Comparison of ENCODE assay signal across 29 cellular contexts in the genomic region with DNA sequence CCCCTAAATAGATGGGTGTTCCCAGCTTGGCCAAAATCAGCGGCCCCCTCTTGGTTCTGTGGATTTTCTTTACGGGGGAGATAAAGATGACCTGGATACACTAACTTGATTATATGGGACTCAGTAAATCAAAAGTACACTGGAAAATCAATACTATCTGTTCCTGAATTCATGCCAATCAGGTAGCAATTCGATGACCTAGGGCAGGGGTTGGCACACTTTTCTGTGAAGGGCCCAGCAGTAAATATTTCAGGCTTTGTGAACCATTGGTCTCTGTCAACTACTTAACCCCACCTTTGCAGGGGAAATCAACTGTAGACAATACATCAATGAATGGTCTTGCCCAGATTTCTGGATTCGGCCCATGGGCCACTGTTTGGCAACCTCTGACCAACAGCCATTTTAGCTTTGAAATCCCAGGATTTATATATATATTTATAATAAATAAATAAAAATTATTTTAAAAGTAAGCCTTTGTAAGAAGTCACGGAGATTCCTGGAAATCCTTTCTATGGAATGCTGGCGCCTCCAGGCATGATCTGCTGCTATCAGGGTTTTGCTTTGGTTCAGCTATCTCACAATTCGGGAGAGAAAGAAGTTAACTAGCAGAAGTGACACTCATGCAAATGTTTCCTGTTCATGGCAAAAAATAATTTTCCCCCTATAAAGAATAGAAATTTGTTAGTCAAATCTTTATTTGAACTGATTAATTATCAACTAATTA. TPM values are rescaled to one million over a fixed set of nuclear protein-coding genes. Genes with fewer than 3 reads are reported as not detected.
DNase-seq lines count a peak whose midpoint lies in the region; ATAC-seq, FAIRE-seq and TF ChIP-seq lines count a peak whose summit lies in the region.
"Had no signal": no experiment of that assay in that cellular context is flagged by ENCODE, and none has a peak within 500 bp of the region (broad histone marks: within the 10 kb centered on the region; RNA-seq: fewer than 3 reads in every experiment).

No MANE protein-coding gene starts in this region.

- TF ChIP-seq EP300 in HepG2 (IDR thresholded peaks at IDR 0.05; ENCODE audit: low read depth in 2 of 2, low read length in 2 of 2) (no peak), HepG2 (CRISPR knock-in tag; IDR thresholded peaks at IDR 0.05; ENCODE audit: borderline replicate concordance) (no peak)

- no peak overlapping the region for H3K4me3 ChIP-seq in liver (ENCODE audit: low read depth in 1 of 3, low read length in 3 of 3)
- no peak overlapping the region for H3K4me3 ChIP-seq in HepG2 (replicated peaks in 1 of 3; ENCODE audit: insufficient read depth in 1 of 3, low read depth in 2 of 3, low read length in 3 of 3)
- H3K4me3 ChIP-seq in right lobe of liver: no peak overlapping the region
- H3K4me3 ChIP-seq in trophoblast cell (ENCODE audit: low read depth, low read length): no peak overlapping the region
- H3K4me3 ChIP-seq: A549; BLaER1 treated with 17β-estradiol and CSF1 and Interleukin-3, amounts not matched to agents 10 nM and 100 nM; GM12878; GM23338 had no signal

- ATAC-seq in HepG2 (no peak), right lobe of liver (peak; percentile 78 to 88 (median 84)), GM19463 (IDR thresholded peaks at IDR 0.05; ENCODE audit: unreplicated experiment) (no peak)
- ATAC-seq: A549, GM12878, GM23338, HCT116 had no signal

- no peak overlapping the region for H4K91ac ChIP-seq in trophoblast cell (ENCODE audit: low read depth, low read length)

- CTCF ChIA-PET in HepG2 (lab: Yijun Ruan, JAX; ENCODE audit: low intra/inter-chr PET ratio, low total read pairs) (no interaction called here), RWPE1 (lab: Yijun Ruan, JAX) (interaction anchor here (0.6 kb wide), 1 partner anchor 32 kb away, joined by 4 read pairs; no protein-coding TSS in a partner anchor)

- H3K36me3 ChIP-seq in liver (ENCODE audit: control insufficient read depth in 4 of 4, insufficient read depth in 3 of 4, low read depth in 1 of 4, low read length in 3 of 4) (peaks cover 0 to 10% (median 1%) of the 10 kb centered on the region in 4 donors), HepG2 (replicated peaks in 1 of 2; ENCODE audit: control insufficient read depth in 1 of 2, insufficient read depth in 2 of 2, low read length in 2 of 2) (no peaks in the 10 kb centered on the region), right lobe of liver (peaks cover 0 to 5% (median 0%) of the 10 kb centered on the region in 4 donors), trophoblast cell (ENCODE audit: control insufficient read depth in 1 of 2, insufficient read depth in 2 of 2, low read length in 2 of 2) (no peaks in the 10 kb centered on the region)
- H3K36me3 ChIP-seq: BE2C; BLaER1 treated with 17β-estradiol and CSF1 and Interleukin-3, amounts not matched to agents 10 nM and 100 nM had no signal

- DNase-seq in HepG2 (ENCODE audit: low spot score) (no peak), NCI-H1048 (lab: John Stamatoyannopoulos, UW) (peak; percentile 30), right lobe of liver (no peak), trophoblast cell (peak; percentile 59 to 77), NCI-H1417 treated with DMSO at 0.1 percent for 48 hours (lab: John Stamatoyannopoulos, UW) (no peak), RWPE1 (ENCODE audit: low spot score) (no peak)
- DNase-seq: 8988T; ACHN; AML-193; BE2C; Calu3; CD4-positive, alpha-beta T cell; CD8-positive, alpha-beta memory T cell; COR-L47; DMS53; DMS79 treated with DMSO at 0.1 percent for 48 hours; GDM1; H9 had no signal

- no peak overlapping the region for H2BK5ac ChIP-seq in trophoblast cell (ENCODE audit: low read depth, low read length, poor library complexity)

- H4K20me1 ChIP-seq in HepG2 (ENCODE audit: insufficient read depth, low read length): no peaks in the 10 kb centered on the region
- H4K20me1 ChIP-seq: BLaER1 treated with 17β-estradiol and CSF1 and Interleukin-3, amounts not matched to agents 10 nM and 100 nM had no signal

- in situ Hi-C loops in HepG2 (cut with HindIII; ENCODE audit: extremely low pct_ligation_motif_present, low pct_unique_long_range_greater_than_20kb): no loop called here

- no peak overlapping the region for H3K14ac ChIP-seq in trophoblast cell (ENCODE audit: low read length)

- no peak overlapping the region for H3K4me2 ChIP-seq in HepG2 (ENCODE audit: low read depth, low read length)
- H3K4me2 ChIP-seq in trophoblast cell (ENCODE audit: low read length): no peak overlapping the region
- H3K4me2 ChIP-seq: A549; BLaER1 treated with 17β-estradiol and CSF1 and Interleukin-3, amounts not matched to agents 10 nM and 100 nM; GM23338 had no signal

- WGBS in liver: 62% methylated on average over 7 of the region's 7 CpGs
- 67% methylated on average over 7 of the region's 7 CpGs for WGBS in HepG2 (ENCODE audit: low lambda C conversion rate)
- 41% methylated on average over 7 of the region's 7 CpGs for WGBS in right lobe of liver (ENCODE audit: insufficient coverage, low coverage, low lambda C conversion rate, missing lambda C conversion rate)
- no CpG with 5 or more reads among the region's 7 CpGs for WGBS in trophoblast cell (ENCODE audit: extremely low coverage, insufficient coverage, insufficient read length)

- TF ChIP-seq CTCF in liver (IDR thresholded peaks at IDR 0.05; ENCODE audit: low read depth, low read length, missing input control) (no peak), HepG2 (CRISPR knock-in tag; IDR thresholded peaks at IDR 0.05) (no peak), right lobe of liver (IDR thresholded peaks at IDR 0.05) (no peak), RWPE1 (conservative IDR thresholded peaks at IDR 0.05; ENCODE audit: low read depth) (no peak)

- peak; percentile 25 to 52 for TF ChIP-seq RAD21 in liver (IDR thresholded peaks at IDR 0.05)
- TF ChIP-seq RAD21 in HepG2 (CRISPR knock-in tag; IDR thresholded peaks at IDR 0.05): no peak

- H3K27me3 ChIP-seq in liver (ENCODE audit: control insufficient read depth in 4 of 4, insufficient read depth in 4 of 4, low read length in 3 of 4) (no peaks in the 10 kb centered on the region), HepG2 (ENCODE audit: control insufficient read depth in 1 of 2, insufficient read depth in 2 of 2, low read length in 2 of 2) (no peaks in the 10 kb centered on the region), right lobe of liver (no peaks in the 10 kb centered on the region), trophoblast cell (ENCODE audit: insufficient read depth, low read length) (no peaks in the 10 kb centered on the region)
- H3K27me3 ChIP-seq: BE2C; BLaER1 treated with 17β-estradiol and CSF1 and Interleukin-3, amounts not matched to agents 10 nM and 100 nM had no signal

- H3K9ac ChIP-seq in liver (ENCODE audit: low read depth in 1 of 2, low read length in 2 of 2): no peak overlapping the region
- H3K9ac ChIP-seq in HepG2 (ENCODE audit: insufficient read depth, low read depth, low read length): no peak overlapping the region
- H3K9ac ChIP-seq in trophoblast cell (ENCODE audit: low read length): no peak overlapping the region
- H3K9ac ChIP-seq: BLaER1 treated with 17β-estradiol and CSF1 and Interleukin-3, amounts not matched to agents 10 nM and 100 nM had no signal

- H3K79me2 ChIP-seq in HepG2 (ENCODE audit: insufficient read depth, low read length) (no peaks in the 10 kb centered on the region), trophoblast cell (ENCODE audit: control insufficient read depth, insufficient read depth, low read length, poor library complexity) (no peaks in the 10 kb centered on the region)

- H3K27ac ChIP-seq in liver (ENCODE audit: low read depth in 1 of 2, low read length in 2 of 2): no peak overlapping the region
- H3K27ac ChIP-seq in HepG2 (ENCODE audit: extremely low read length, insufficient read depth, low read length): no peak overlapping the region
- no peak overlapping the region for H3K27ac ChIP-seq in right lobe of liver
- H3K27ac ChIP-seq in trophoblast cell (ENCODE audit: low read depth, low read length): no peak overlapping the region
- no peak overlapping the region for H3K27ac ChIP-seq in RWPE1
- H3K27ac ChIP-seq: A549; BLaER1 treated with 17β-estradiol and CSF1 and Interleukin-3, amounts not matched to agents 10 nM and 100 nM had no signal

- POLR2A ChIA-PET in HepG2 (lab: Yijun Ruan, JAX): no interaction called here
- POLR2A ChIA-PET in RWPE1 (lab: Yijun Ruan, JAX; ENCODE audit: low non-redundant PET): no interaction called here

- H2BK12ac ChIP-seq in trophoblast cell (ENCODE audit: low read length): no peak overlapping the region

- H4K8ac ChIP-seq in trophoblast cell (ENCODE audit: low read depth, low read length): no peak overlapping the region

- no TSS peak for BruUV-seq in HepG2 (replicated peaks; lab: Mats Ljungman, UMichigan)

- no peaks in the 10 kb centered on the region for H3K79me1 ChIP-seq in trophoblast cell (ENCODE audit: low read length)

- intact Hi-C loops in HepG2 (cut with micrococcal nuclease; ENCODE audit: unreplicated experiment): no loop called here
- intact Hi-C loops in right lobe of liver (cut with DNase I): no loop called here

- FAIRE-seq in HepG2 (lab: Jason Lieb, UNC): no peak
- FAIRE-seq: A549, GM12878, GM19239 had no signal

- no peak overlapping the region for H4K12ac ChIP-seq in trophoblast cell (ENCODE audit: low read depth, low read length)

- peaks cover 4 to 23% (median 10%) of the 10 kb centered on the region in 4 donors for H3K4me1 ChIP-seq in liver (ENCODE audit: control insufficient read depth in 4 of 4, insufficient read depth in 4 of 4, low read length in 3 of 4)
- H3K4me1 ChIP-seq in HepG2 (ENCODE audit: insufficient read depth, low read length): no peaks in the 10 kb centered on the region
- peaks cover 0 to 24% (median 11%) of the 10 kb centered on the region in 4 donors for H3K4me1 ChIP-seq in right lobe of liver
- H3K4me1 ChIP-seq in trophoblast cell (ENCODE audit: control insufficient read depth in 1 of 2, insufficient read depth in 2 of 2, low read length in 2 of 2): peaks cover 4 to 5% of the 10 kb centered on the region in 2 experiments
- H3K4me1 ChIP-seq: BE2C had no signal

- H2BK120ac ChIP-seq in trophoblast cell (ENCODE audit: insufficient read depth, low read length, poor library complexity): no peak overlapping the region

- no peak overlapping the region for H3K18ac ChIP-seq in trophoblast cell (ENCODE audit: low read length)

- H3K9me3 ChIP-seq in liver (ENCODE audit: control insufficient read depth in 4 of 4, low read length in 3 of 4) (no peaks in the 10 kb centered on the region), HepG2 (ENCODE audit: low read length) (no peaks in the 10 kb centered on the region), right lobe of liver (no peaks in the 10 kb centered on the region), trophoblast cell (ENCODE audit: insufficient read depth, low read depth, low read length) (no peaks in the 10 kb centered on the region)
- H3K9me3 ChIP-seq: A549; BE2C; BLaER1 treated with 17β-estradiol and CSF1 and Interleukin-3, amounts not matched to agents 10 nM and 100 nM had no signal

- H3K4ac ChIP-seq in trophoblast cell (ENCODE audit: low read depth, low read length): no peak overlapping the region

- no peak for TF ChIP-seq POLR2A in HepG2 (IDR thresholded peaks at IDR 0.05; ENCODE audit: insufficient read depth in 1 of 2, low read depth in 2 of 2, low read length in 2 of 2)
- no peak for TF ChIP-seq POLR2A in right lobe of liver (IDR thresholded peaks at IDR 0.05)

- H3K23ac ChIP-seq in trophoblast cell (ENCODE audit: low read length): no peak overlapping the region

- no peak overlapping the region for H2AK5ac ChIP-seq in trophoblast cell (ENCODE audit: low read length)

- H2AFZ ChIP-seq in HepG2 (ENCODE audit: low read length) (no peak overlapping the region), trophoblast cell (ENCODE audit: insufficient read depth, low read length, poor library complexity) (no peak overlapping the region)
- H2AFZ ChIP-seq: GM23338 had no signal

RNA-seq across cellular contexts. Expression of gene SLC15A1, which starts 32.8 kb away (rescaled TPM):
- 10 to 100 TPM in 1 of 2 donors, 1 to 10 TPM in 1; 8.4 to 19.7 TPM for total RNA-seq in liver
- 10 to 100 TPM in 1 of 2 donors, 1 to 10 TPM in 1; 5.8 to 14.8 TPM for polyA plus RNA-seq in liver
- 0.20 TPM in 2 replicates for total RNA-seq in HepG2 (2016; rRNA removed; fragmentation: Illumina TruSeq; extraction: Trizol)
- not detected in 2 replicates for total RNA-seq in HepG2 (2016; cell fraction: cytosol; rRNA removed; fragmentation: Illumina TruSeq; extraction: Trizol; ENCODE audit: low read depth)
- 0.11 and 0.19 TPM in 2 replicates for total RNA-seq in HepG2 (2016; cell fraction: insoluble cytoplasmic fraction; rRNA removed; fragmentation: Illumina TruSeq; extraction: Trizol)
- 0.15 and 0.17 TPM in 2 replicates for total RNA-seq in HepG2 (2016; cell fraction: membrane; rRNA removed; fragmentation: Illumina TruSeq; extraction: Trizol)
- 0.19 and 0.31 TPM in 2 replicates for total RNA-seq in HepG2 (2016; cell fraction: nucleus; rRNA removed; fragmentation: Illumina TruSeq; extraction: Trizol)
- 0.17 and 0.20 TPM in 2 replicates for polyA plus RNA-seq in HepG2 (2011; rRNA removed)
- polyA plus RNA-seq in HepG2 (2011; cell fraction: cytosol; rRNA removed): 0.15 and 0.17 TPM in 2 replicates
- polyA plus RNA-seq in HepG2 (2011; cell fraction: nucleus; rRNA removed): 0.27 and 0.61 TPM in 2 replicates
- 0.47 and 0.95 TPM in 2 replicates for polyA plus RNA-seq in HepG2 (2012)
- 0.03 TPM in 1 of 2 replicates, not detected in the other for polyA plus RNA-seq in HepG2 (2016; cell fraction: cytosol; fragmentation: Illumina TruSeq; extraction: Trizol; ENCODE audit: low read depth)
- 0.08 and 0.12 TPM in 2 replicates for polyA plus RNA-seq in HepG2 (2016; cell fraction: insoluble cytoplasmic fraction; fragmentation: Illumina TruSeq; extraction: Trizol; ENCODE audit: low read depth)
- 0.07 TPM in 2 replicates for polyA plus RNA-seq in HepG2 (2016; cell fraction: membrane; fragmentation: Illumina TruSeq; extraction: Trizol; ENCODE audit: low read depth)
- polyA plus RNA-seq in HepG2 (2016; cell fraction: nucleus; fragmentation: Illumina TruSeq; extraction: Trizol; ENCODE audit: insufficient read depth, low read depth): 0.33 and 0.34 TPM in 2 replicates
- 0.50 TPM in 1 of 2 replicates, not detected in the other for polyA minus RNA-seq in HepG2 (2011; rRNA and poly(A)+ RNA removed; ENCODE audit: low replicate concordance)
- not detected in 2 replicates for polyA minus RNA-seq in HepG2 (2011; cell fraction: cytosol; rRNA and poly(A)+ RNA removed)
- polyA minus RNA-seq in HepG2 (2011; cell fraction: nucleus; rRNA and poly(A)+ RNA removed): 0.52 and 0.99 TPM in 2 replicates
- total RNA-seq in right lobe of liver: 10 to 100 TPM; 13.5 to 26.8 (median 17.3) TPM
- 2.2 and 2.3 TPM in 2 replicates for polyA plus RNA-seq in trophoblast cell (2013)
- total RNA-seq: CD4-positive, alpha-beta T cell; CD8-positive, alpha-beta memory T cell; Daoy; GM12878; H4 had no signal
- polyA plus RNA-seq: CD14-positive monocyte; CD8-positive, alpha-beta memory T cell; GM12878 had no signal

Comparison
In these comparisons a context has a peak if more than half of its experiments do, and no peak if none do; other contexts are left out.
1. ATAC-seq: peak in right lobe of liver (4 of 4); none in HepG2 (single experiment) and GM19463 (single experiment).
2. RNA of gene SLC15A1, which starts 32.8 kb away (total RNA-seq): 8.4 to 19.7 TPM in liver and 13.5 to 26.8 TPM in right lobe of liver; 0.11 to 0.31 TPM in HepG2; every median in the first group is over 4 times any median in the second.
3. DNase-seq: peak in NCI-H1048 (single experiment) and trophoblast cell (2 of 2); none in HepG2 (single experiment), right lobe of liver (0 of 3), NCI-H1417 treated with DMSO at 0.1 percent for 48 hours (single experiment) and RWPE1 (single experiment).